8 cellular contexts compared by ENCODE assay signal in the genomic region with DNA sequence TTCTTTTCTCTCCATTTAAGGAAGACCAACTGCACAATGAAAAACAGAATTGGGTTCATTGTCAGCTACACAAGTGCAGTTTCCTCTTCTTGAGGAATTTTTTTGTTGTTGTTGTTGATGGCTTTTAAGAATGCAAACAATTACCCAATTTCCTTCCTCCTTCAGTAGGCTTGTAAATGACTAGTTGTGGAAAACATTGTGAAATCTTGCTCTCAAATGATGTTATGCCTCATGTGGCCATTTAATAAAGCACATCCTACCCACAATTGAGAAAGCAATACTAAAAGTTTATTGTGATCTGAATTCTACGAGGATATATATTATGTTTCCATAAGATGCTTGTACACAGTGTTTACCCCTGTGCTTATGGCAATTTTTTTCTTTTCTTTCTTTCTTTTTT.
A peak's percentile ranks its signal among the peaks of the same experiment; 100 is the strongest.
DNase-seq lines count a peak whose midpoint lies in the region; ATAC-seq, FAIRE-seq and TF ChIP-seq lines count a peak whose summit lies in the region.

No MANE protein-coding gene starts in this region.

- H3K9ac ChIP-seq in HCT116 (ENCODE audit: low read length) = no peak overlapping the region

- no peak for TF ChIP-seq RAD21 in HCT116 (IDR thresholded peaks at IDR 0.05; ENCODE audit: low read depth)

- RAD21 ChIA-PET in HCT116 (lab: Charles Lee; ENCODE audit: low non-redundant PET in 1 of 2, low total read pairs in 2 of 2, uncharacterized antibody in 2 of 2, unreplicated experiment in 2 of 2) = no interaction called here

- FAIRE-seq in D721Med (lab: Jason Lieb, UNC) = no peak

- DNase-seq in AG10803 (ENCODE audit: low read depth) = peak; percentile 14
- DNase-seq in HCT116 (ENCODE audit: low read depth, low spot score) = no peak
- peak; percentile 51 for DNase-seq in RKO (ENCODE audit: low spot score)
- DNase-seq in hepatocyte (ENCODE audit: low spot score) = peak; percentile 9
- DNase-seq in EL = no peak
- no peak for DNase-seq in omental fat pad (ENCODE audit: low spot score)
- no peak for DNase-seq in NCI-H2107 (lab: John Stamatoyannopoulos, UW)
- DNase-seq in D721Med (ENCODE audit: insufficient read length, low spot score) = no peak

- H3K9me2 ChIP-seq in HCT116 (ENCODE audit: insufficient read depth) (no peaks in the 10 kb centered on the region), hepatocyte (replicated peaks; ENCODE audit: insufficient read depth) (no peaks in the 10 kb centered on the region)

- H3K36me3 ChIP-seq in HCT116 (ENCODE audit: control insufficient read depth in 1 of 2, insufficient read depth in 2 of 2, low read length in 2 of 2) (no peaks in the 10 kb centered on the region), hepatocyte (replicated peaks; ENCODE audit: insufficient read depth, low read depth) (no peaks in the 10 kb centered on the region)

- H4K20me1 ChIP-seq in HCT116 (ENCODE audit: insufficient read depth) (no peaks in the 10 kb centered on the region; the same call in 1 of the 2 replicates), hepatocyte (ENCODE audit: insufficient read depth, poor library complexity, severe bottlenecking) (no peaks in the 10 kb centered on the region)

- H3K4me2 ChIP-seq in HCT116 (ENCODE audit: low read length) = no peak overlapping the region
- no peak overlapping the region for H3K4me2 ChIP-seq in hepatocyte

- H3K27ac ChIP-seq in HCT116 (ENCODE audit: low read depth, low read length) (no peak overlapping the region), hepatocyte (no peak overlapping the region)

- H3K4me1 ChIP-seq in HCT116 (ENCODE audit: control insufficient read depth in 1 of 2, insufficient read depth in 2 of 2, low read length in 2 of 2) = no peaks in the 10 kb centered on the region
- H3K4me1 ChIP-seq in hepatocyte (ENCODE audit: insufficient read depth) = no peaks in the 10 kb centered on the region

- TF ChIP-seq CTCF in AG10803 (conservative IDR thresholded peaks at IDR 0.05; ENCODE audit: low read length) (no peak; the same call in 1 of the 2 replicates), HCT116 (IDR thresholded peaks at IDR 0.05 in 2 of 3, conservative IDR thresholded peaks at IDR 0.05 in 1 of 3; ENCODE audit: borderline replicate concordance in 1 of 3, insufficient read depth in 1 of 3, low read depth in 2 of 3, low read length in 2 of 3) (peak in 2 of 3 experiments; percentile 14 to 36; a peak in 2 of 6 replicates), hepatocyte (IDR thresholded peaks at IDR 0.05; ENCODE audit: poor library complexity) (peak; percentile 30), omental fat pad (IDR thresholded peaks at IDR 0.05) (no peak), D721Med (IDR thresholded peaks at IDR 0.05; ENCODE audit: insufficient read depth, missing control alignments) (no peak)

- H3K27me3 ChIP-seq in HCT116 (ENCODE audit: insufficient read depth, low read length) = no peaks in the 10 kb centered on the region
- H3K27me3 ChIP-seq in hepatocyte = no peaks in the 10 kb centered on the region

- no peak overlapping the region for H3K4me3 ChIP-seq in AG10803 (ENCODE audit: low read length)
- no peak overlapping the region for H3K4me3 ChIP-seq in HCT116 (replicated peaks in 1 of 2; ENCODE audit: low read depth in 1 of 2, low read length in 2 of 2)
- H3K4me3 ChIP-seq in hepatocyte = no peak overlapping the region

- 84% methylated on average over 1 of the region's 1 CpG for WGBS in hepatocyte (ENCODE audit: low lambda C conversion rate, missing lambda C conversion rate)

- intact Hi-C loops in HCT116 (cut with micrococcal nuclease) = no loop called here

- H3K9me3 ChIP-seq in HCT116 (ENCODE audit: control insufficient read depth in 1 of 2, insufficient read depth in 1 of 2, low read depth in 1 of 2, low read length in 2 of 2) = no peaks in the 10 kb centered on the region
- H3K9me3 ChIP-seq in hepatocyte (ENCODE audit: low read depth) = no peaks in the 10 kb centered on the region

- H3K79me2 ChIP-seq in HCT116 (ENCODE audit: insufficient read depth, low read length) = no peaks in the 10 kb centered on the region
- no peaks in the 10 kb centered on the region for H3K79me2 ChIP-seq in hepatocyte

- no TSS peak for BruUV-seq in HCT116 (replicated peaks; lab: Mats Ljungman, UMichigan)

- POLR2A ChIA-PET in HCT116 (lab: Charles Lee) = no interaction called here

- ATAC-seq in HCT116 (no peak), omental fat pad (ENCODE audit: low FRiP score) (no peak)

- no peak for TF ChIP-seq POLR2A in HCT116 (IDR thresholded peaks at IDR 0.05; ENCODE audit: borderline replicate concordance, extremely low read depth, insufficient read depth, insufficient read length)

- H2AFZ ChIP-seq in HCT116 (ENCODE audit: low read depth, low read length, poor library complexity, severe bottlenecking) (no peak overlapping the region), hepatocyte (no peak overlapping the region)

- CTCF ChIA-PET in HCT116 (lab: Charles Lee) = no interaction called here

TF ChIP-seq in HCT116, 20 proteins besides CTCF, POLR2A, EP300 and RAD21:
- TF ChIP-seq, protein P1, sequence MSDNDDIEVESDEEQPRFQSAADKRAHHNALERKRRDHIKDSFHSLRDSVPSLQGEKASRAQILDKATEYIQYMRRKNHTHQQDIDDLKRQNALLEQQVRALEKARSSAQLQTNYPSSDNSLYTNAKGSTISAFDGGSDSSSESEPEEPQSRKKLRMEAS (IDR thresholded peaks at IDR 0.05) = no peak
- 0 out of 2 replicates have a peak, but pooled peaks have one; percentile 29 for TF ChIP-seq CEBPB (IDR thresholded peaks at IDR 0.05; ENCODE audit: low read depth)
TF ChIP-seq in HCT116: peak in this region for 1.

Comparison
In these comparisons a context has a peak if more than half of its experiments do, and no peak if none do; other contexts are left out.
1. DNase-seq: peak in AG10803 (single experiment), RKO (single experiment) and hepatocyte (single experiment); none in HCT116 (single experiment), EL (single experiment), omental fat pad (single experiment), NCI-H2107 (single experiment) and D721Med (single experiment).
2. CTCF ChIP-seq: peak in HCT116 (2 of 3) and hepatocyte (single experiment); none in AG10803 (single experiment), omental fat pad (0 of 3) and D721Med (single experiment).